ENCODE assay signal across 11 cellular contexts in genomic region chr19:35262101-35262761, GRCh38. TPM values are rescaled to one million over a fixed set of nuclear protein-coding genes. Genes with fewer than 3 reads are reported as not detected.
DNase-seq lines count a peak whose midpoint lies in the region; ATAC-seq and TF ChIP-seq lines count a peak whose summit lies in the region.
"Had no signal": no experiment of that assay in that cellular context is flagged by ENCODE, and none has a peak within 500 bp of the region (broad histone marks: within the 10 kb centered on the region; RNA-seq: fewer than 3 reads in every experiment).

No MANE protein-coding gene starts in this region.

- DNase-seq in G401 (ENCODE audit: low spot score) = peak; percentile 44
- peak; percentile 31 for DNase-seq in M059J (ENCODE audit: low read depth)
- DNase-seq in colonic mucosa = peak; percentile 18
- DNase-seq in osteocyte (ENCODE audit: extremely low spot score, unreplicated experiment) = peak; percentile 75
- no peak for DNase-seq in Ammon's horn (ENCODE audit: low spot score)
- DNase-seq in testis = no peak
- DNase-seq in GOT3 (lab: John Stamatoyannopoulos, UW) = no peak
- DNase-seq: NCI-H2029 had no signal

- no peaks in the 10 kb centered on the region for H3K27me3 Mint-ChIP-seq in osteocyte (ENCODE audit: unreplicated experiment)

- H3K9me3 Mint-ChIP-seq in osteocyte (ENCODE audit: unreplicated experiment) = no peaks in the 10 kb centered on the region

- in situ Hi-C loops in G401 (cut with HindIII; ENCODE audit: low sequenced_read_pairs) = no loop called here

- peaks cover 4% of the 10 kb centered on the region for H3K36me3 Mint-ChIP-seq in osteocyte (ENCODE audit: unreplicated experiment)

- H3K27ac ChIP-seq in colonic mucosa (no peak overlapping the region), testis (no peak overlapping the region)

- H3K27me3 ChIP-seq in colonic mucosa (no peaks in the 10 kb centered on the region), testis (no peaks in the 10 kb centered on the region)

- ATAC-seq in HG03025 (IDR thresholded peaks at IDR 0.05; ENCODE audit: low FRiP score, unreplicated experiment) = no peak

- no peak overlapping the region for H3K27ac Mint-ChIP-seq in osteocyte (ENCODE audit: unreplicated experiment)

- H3K4me1 ChIP-seq in colonic mucosa = no peaks in the 10 kb centered on the region
- peaks cover 38% of the 10 kb centered on the region for H3K4me1 ChIP-seq in testis

- H3K4me1 Mint-ChIP-seq in osteocyte (ENCODE audit: unreplicated experiment) = peaks cover 11% of the 10 kb centered on the region

- H3K4me3 ChIP-seq in colonic mucosa = no peak overlapping the region
- H3K4me3 ChIP-seq in testis = no peak overlapping the region
- H3K4me3 ChIP-seq: skin epidermis had no signal

- H3K4me3 Mint-ChIP-seq in osteocyte (ENCODE audit: unreplicated experiment) = no peak overlapping the region

- no peak for TF ChIP-seq POLR2A in testis (IDR thresholded peaks at IDR 0.05)

- intact Hi-C loops in colonic mucosa (cut with DNase I) = loop anchor here (10.0 kb wide), 1 partner anchor 117 kb away; the partner anchor contains the start of gene FXYD7
- intact Hi-C loops in testis (cut with DNase I; ENCODE audit: low total_unique reads) = no loop called here

- WGBS in testis, 2 donors = 67 to 90% methylated on average over 4 to 17 of the region's 17 CpGs

- TF ChIP-seq CTCF in colonic mucosa (IDR thresholded peaks at IDR 0.05) = no peak
- TF ChIP-seq CTCF in osteocyte (IDR thresholded peaks at IDR 0.05) = no peak
- no peak for TF ChIP-seq CTCF in testis (IDR thresholded peaks at IDR 0.05)

- H3K9me3 ChIP-seq in colonic mucosa = no peaks in the 10 kb centered on the region
- no peaks in the 10 kb centered on the region for H3K9me3 ChIP-seq in testis

- H3K9ac ChIP-seq in colonic mucosa (ENCODE audit: low read depth in 2 of 2, low read length in 2 of 2) = no peak overlapping the region

- H3K36me3 ChIP-seq in colonic mucosa = no peaks in the 10 kb centered on the region
- H3K36me3 ChIP-seq in testis (ENCODE audit: low read depth, missing control alignments) = no peaks in the 10 kb centered on the region

RNA-seq across cellular contexts. Expression of gene USF2, which starts 6.5 kb away (rescaled TPM):
- total RNA-seq in G401 (2014; rRNA removed; shearing (Covaris generic)) = 90.7 and 98.8 TPM in 2 replicates
- 38.6 and 66.5 TPM in 2 replicates for total RNA-seq in M059J (2014; rRNA removed; shearing (Covaris generic))
- 100 to 1,000 TPM in 1 of 2 donors, 10 to 100 TPM in 1; 86.5 to 108 TPM for total RNA-seq in colonic mucosa
- total RNA-seq in osteocyte = 112 and 115 TPM in 2 replicates
- total RNA-seq in testis = 100 to 1,000 TPM; 105 to 123 TPM
- 83.1 TPM for polyA plus RNA-seq in testis (ENCODE audit: insufficient read depth, low read depth, low replicate concordance)

RNA-seq across cellular contexts. Expression of gene LSR, which starts 13.4 kb away (rescaled TPM):
- 16.7 and 18.7 TPM in 2 replicates for total RNA-seq in G401 (2014; rRNA removed; shearing (Covaris generic))
- total RNA-seq in M059J (2014; rRNA removed; shearing (Covaris generic)) = 0.07 TPM in 1 of 2 replicates, not detected in the other
- total RNA-seq in colonic mucosa (100 to 1,000 TPM; 252 TPM), osteocyte (0.29 and 0.83 TPM in 2 replicates), testis (100 to 1,000 TPM; 154 to 195 TPM)
- polyA plus RNA-seq in testis (ENCODE audit: insufficient read depth, low read depth, low replicate concordance) = 85.7 TPM

RNA-seq across cellular contexts. Expression of gene HAMP, which starts 20.1 kb away (rescaled TPM):
- not detected in 2 replicates for total RNA-seq in G401 (2014; rRNA removed; shearing (Covaris generic))
- total RNA-seq in M059J (2014; rRNA removed; shearing (Covaris generic)) = not detected in 2 replicates
- total RNA-seq in colonic mucosa (not detected), osteocyte (0.68 TPM in 1 of 2 replicates, not detected in the other), testis (not detected)
- polyA plus RNA-seq in testis (ENCODE audit: insufficient read depth, low read depth, low replicate concordance) = 1.6 TPM

RNA-seq across cellular contexts. Expression of gene MAG, which starts 29.7 kb away (rescaled TPM):
- total RNA-seq in G401 (2014; rRNA removed; shearing (Covaris generic)) = not detected in 2 replicates
- total RNA-seq in M059J (2014; rRNA removed; shearing (Covaris generic)) = not detected in 2 replicates
- total RNA-seq in colonic mucosa (not detected), osteocyte (not detected in 2 replicates), testis (10 to 100 TPM; 10.8 to 18.4 TPM)
- polyA plus RNA-seq in testis (ENCODE audit: insufficient read depth, low read depth, low replicate concordance) = 5.4 TPM
- total RNA-seq: mucosa of gallbladder had no signal

RNA-seq across cellular contexts. Expression of gene FAM187B, which starts 33.7 kb away (rescaled TPM):
- not detected in 2 replicates for total RNA-seq in G401 (2014; rRNA removed; shearing (Covaris generic))
- total RNA-seq in M059J (2014; rRNA removed; shearing (Covaris generic)) = not detected in 2 replicates
- not detected for total RNA-seq in colonic mucosa
- total RNA-seq in osteocyte = not detected in 2 replicates
- total RNA-seq in testis = 100 to 1,000 TPM in 1 of 2 donors, 10 to 100 TPM in 1; 18.4 to 105 TPM
- polyA plus RNA-seq in testis (ENCODE audit: insufficient read depth, low read depth, low replicate concordance) = 79.2 TPM
- total RNA-seq: mucosa of gallbladder had no signal

Comparison
In these comparisons a context has a peak if more than half of its experiments do, and no peak if none do; other contexts are left out.
1. DNase-seq: peak in G401 (single experiment), M059J (single experiment), colonic mucosa (single experiment) and osteocyte (single experiment); none in Ammon's horn (single experiment), testis (single experiment) and GOT3 (single experiment).